1 cellular context compared by ENCODE assay signal in the genomic region with DNA sequence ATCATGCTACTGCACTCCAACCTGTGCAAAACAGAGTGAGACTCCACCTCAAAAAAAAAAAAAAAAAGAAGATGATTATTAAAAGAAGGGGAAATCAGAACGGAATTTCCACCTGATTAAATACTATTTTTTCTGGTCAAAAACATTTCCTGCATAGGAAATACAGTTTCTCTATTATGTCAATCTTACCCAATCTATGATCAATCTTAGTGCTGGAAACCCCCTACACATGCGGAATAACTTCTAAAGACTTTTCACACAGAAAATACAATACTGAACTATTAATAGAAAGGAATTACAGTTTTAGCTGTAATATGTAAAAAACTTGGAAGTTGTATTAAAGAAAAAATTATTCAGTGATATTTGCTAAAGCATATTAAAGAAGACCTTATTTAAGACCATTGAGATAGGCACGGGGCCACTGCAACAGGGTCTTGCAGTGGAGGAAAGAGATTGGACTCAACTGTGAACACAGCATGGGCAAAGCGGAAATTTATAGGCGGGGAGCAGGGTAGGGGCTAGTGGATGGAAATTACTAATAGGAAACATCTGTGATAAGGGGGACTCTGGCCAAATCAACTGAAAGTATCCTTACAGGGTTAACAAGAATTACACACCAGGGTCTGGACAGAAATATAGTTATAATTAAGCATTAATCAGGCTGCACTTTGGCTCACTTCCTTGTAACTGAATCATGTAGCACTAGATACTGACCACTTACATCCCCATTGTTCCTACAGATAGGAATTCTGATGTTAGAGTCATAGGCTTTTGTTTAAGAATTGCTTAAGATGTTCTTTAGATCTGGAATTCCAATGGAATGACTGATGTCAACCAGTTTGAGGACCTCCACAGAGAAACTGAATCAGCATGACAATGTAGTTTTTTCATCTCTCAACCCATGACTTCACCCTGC.
TF ChIP-seq lines count a peak whose summit lies in the region.

No MANE protein-coding gene starts in this region.

TF ChIP-seq in SK-N-SH, 30 proteins besides CTCF, POLR2A, EP300 and RAD21 (continued from another document):
- TF ChIP-seq TEAD4 (IDR thresholded peaks at IDR 0.05; ENCODE audit: borderline replicate concordance, insufficient read depth) = peak; percentile 96
- no peak for TF ChIP-seq GATA2 (CRISPR knock-in tag; IDR thresholded peaks at IDR 0.05)
- TF ChIP-seq, protein P1, sequence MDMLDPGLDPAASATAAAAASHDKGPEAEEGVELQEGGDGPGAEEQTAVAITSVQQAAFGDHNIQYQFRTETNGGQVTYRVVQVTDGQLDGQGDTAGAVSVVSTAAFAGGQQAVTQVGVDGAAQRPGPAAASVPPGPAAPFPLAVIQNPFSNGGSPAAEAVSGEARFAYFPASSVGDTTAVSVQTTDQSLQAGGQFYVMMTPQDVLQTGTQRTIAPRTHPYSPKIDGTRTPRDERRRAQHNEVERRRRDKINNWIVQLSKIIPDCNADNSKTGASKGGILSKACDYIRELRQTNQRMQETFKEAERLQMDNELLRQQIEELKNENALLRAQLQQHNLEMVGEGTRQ (IDR thresholded peaks at IDR 0.05; ENCODE audit: borderline replicate concordance, low read depth, low read length) = no peak
- TF ChIP-seq, protein P2, sequence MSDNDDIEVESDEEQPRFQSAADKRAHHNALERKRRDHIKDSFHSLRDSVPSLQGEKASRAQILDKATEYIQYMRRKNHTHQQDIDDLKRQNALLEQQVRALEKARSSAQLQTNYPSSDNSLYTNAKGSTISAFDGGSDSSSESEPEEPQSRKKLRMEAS (IDR thresholded peaks at IDR 0.05; ENCODE audit: low read depth) = no peak; the same call in 1 of the 2 replicates
- no peak for TF ChIP-seq NRF1 (IDR thresholded peaks at IDR 0.05; ENCODE audit: low read depth, low read length)
- TF ChIP-seq ELF1 (IDR thresholded peaks at IDR 0.05) = peak; percentile 42; the same call in 1 of the 2 replicates
- TF ChIP-seq, protein P3, sequence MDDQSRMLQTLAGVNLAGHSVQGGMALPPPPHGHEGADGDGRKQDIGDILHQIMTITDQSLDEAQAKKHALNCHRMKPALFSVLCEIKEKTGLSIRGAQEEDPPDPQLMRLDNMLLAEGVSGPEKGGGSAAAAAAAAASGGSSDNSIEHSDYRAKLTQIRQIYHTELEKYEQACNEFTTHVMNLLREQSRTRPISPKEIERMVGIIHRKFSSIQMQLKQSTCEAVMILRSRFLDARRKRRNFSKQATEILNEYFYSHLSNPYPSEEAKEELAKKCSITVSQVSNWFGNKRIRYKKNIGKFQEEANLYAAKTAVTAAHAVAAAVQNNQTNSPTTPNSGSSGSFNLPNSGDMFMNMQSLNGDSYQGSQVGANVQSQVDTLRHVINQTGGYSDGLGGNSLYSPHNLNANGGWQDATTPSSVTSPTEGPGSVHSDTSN (IDR thresholded peaks at IDR 0.05) = peak; percentile 85
- no peak for TF ChIP-seq YY1 (IDR thresholded peaks at IDR 0.05; ENCODE audit: low read depth)
- TF ChIP-seq MEF2A (IDR thresholded peaks at IDR 0.05; ENCODE audit: borderline replicate concordance, low read depth) = peak; percentile 65; the same call in 1 of the 2 replicates
- TF ChIP-seq, protein P4, sequence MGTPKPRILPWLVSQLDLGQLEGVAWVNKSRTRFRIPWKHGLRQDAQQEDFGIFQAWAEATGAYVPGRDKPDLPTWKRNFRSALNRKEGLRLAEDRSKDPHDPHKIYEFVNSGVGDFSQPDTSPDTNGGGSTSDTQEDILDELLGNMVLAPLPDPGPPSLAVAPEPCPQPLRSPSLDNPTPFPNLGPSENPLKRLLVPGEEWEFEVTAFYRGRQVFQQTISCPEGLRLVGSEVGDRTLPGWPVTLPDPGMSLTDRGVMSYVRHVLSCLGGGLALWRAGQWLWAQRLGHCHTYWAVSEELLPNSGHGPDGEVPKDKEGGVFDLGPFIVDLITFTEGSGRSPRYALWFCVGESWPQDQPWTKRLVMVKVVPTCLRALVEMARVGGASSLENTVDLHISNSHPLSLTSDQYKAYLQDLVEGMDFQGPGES (IDR thresholded peaks at IDR 0.05; ENCODE audit: low read depth, low read length) = no peak
